In genomic region chr10:65555192-65555591, GRCh38 we compare ENCODE assay signal across 2 cellular contexts.
TF ChIP-seq lines count a peak whose summit lies in the region.

No MANE protein-coding gene starts in this region.

TF ChIP-seq in H1, 55 proteins besides CTCF, POLR2A, EP300 and RAD21:
- TF ChIP-seq CREB1 (IDR thresholded peaks at IDR 0.05) = no peak
- no peak for TF ChIP-seq EZH2 (IDR thresholded peaks at IDR 0.05; ENCODE audit: low read depth, low read length, severe bottlenecking)
- TF ChIP-seq GTF2F1 (IDR thresholded peaks at IDR 0.05; ENCODE audit: borderline replicate concordance, low read depth, low read length) = no peak
- no peak for TF ChIP-seq SAP30 (IDR thresholded peaks at IDR 0.05; ENCODE audit: insufficient read depth, insufficient replicate concordance, low read length)
- no peak for TF ChIP-seq SIN3A (conservative IDR thresholded peaks at IDR 0.05 in 1 of 2, IDR thresholded peaks at IDR 0.05 in 1 of 2; ENCODE audit: low read depth in 1 of 2, low read length in 2 of 2)
- TF ChIP-seq JUN (IDR thresholded peaks at IDR 0.05; ENCODE audit: low read depth, low read length) = no peak
- no peak for TF ChIP-seq SP2 (IDR thresholded peaks at IDR 0.05; ENCODE audit: low read length)
- no peak for TF ChIP-seq HDAC6 (IDR thresholded peaks at IDR 0.05; ENCODE audit: low read depth, low read length)
- TF ChIP-seq ATF3 (IDR thresholded peaks at IDR 0.05; ENCODE audit: insufficient read depth, low read depth, low read length) = no peak
- no peak for TF ChIP-seq KDM4A (IDR thresholded peaks at IDR 0.05; ENCODE audit: low read depth, low read length, severe bottlenecking)
- TF ChIP-seq RBBP5 (IDR thresholded peaks at IDR 0.05; ENCODE audit: borderline replicate concordance, low read depth, low read length) = no peak
- TF ChIP-seq CHD1 (IDR thresholded peaks at IDR 0.05; ENCODE audit: low read depth, low read length) = no peak
- TF ChIP-seq, protein P1, sequence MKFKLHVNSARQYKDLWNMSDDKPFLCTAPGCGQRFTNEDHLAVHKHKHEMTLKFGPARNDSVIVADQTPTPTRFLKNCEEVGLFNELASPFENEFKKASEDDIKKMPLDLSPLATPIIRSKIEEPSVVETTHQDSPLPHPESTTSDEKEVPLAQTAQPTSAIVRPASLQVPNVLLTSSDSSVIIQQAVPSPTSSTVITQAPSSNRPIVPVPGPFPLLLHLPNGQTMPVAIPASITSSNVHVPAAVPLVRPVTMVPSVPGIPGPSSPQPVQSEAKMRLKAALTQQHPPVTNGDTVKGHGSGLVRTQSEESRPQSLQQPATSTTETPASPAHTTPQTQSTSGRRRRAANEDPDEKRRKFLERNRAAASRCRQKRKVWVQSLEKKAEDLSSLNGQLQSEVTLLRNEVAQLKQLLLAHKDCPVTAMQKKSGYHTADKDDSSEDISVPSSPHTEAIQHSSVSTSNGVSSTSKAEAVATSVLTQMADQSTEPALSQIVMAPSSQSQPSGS (IDR thresholded peaks at IDR 0.05; ENCODE audit: low read length) = no peak
- TF ChIP-seq, protein P2, sequence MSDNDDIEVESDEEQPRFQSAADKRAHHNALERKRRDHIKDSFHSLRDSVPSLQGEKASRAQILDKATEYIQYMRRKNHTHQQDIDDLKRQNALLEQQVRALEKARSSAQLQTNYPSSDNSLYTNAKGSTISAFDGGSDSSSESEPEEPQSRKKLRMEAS (IDR thresholded peaks at IDR 0.05) = no peak
- TF ChIP-seq TEAD4 (IDR thresholded peaks at IDR 0.05; ENCODE audit: low read depth, low read length) = no peak
- TF ChIP-seq CEBPB (IDR thresholded peaks at IDR 0.05; ENCODE audit: low read depth, low read length) = no peak
- TF ChIP-seq SP1 (IDR thresholded peaks at IDR 0.05; ENCODE audit: low read depth, low read length) = no peak
- TF ChIP-seq TAF7 (optimal IDR thresholded peaks at IDR 0.05; ENCODE audit: borderline replicate concordance, low read depth, low read length) = no peak
- no peak for TF ChIP-seq GABPA (IDR thresholded peaks at IDR 0.05; ENCODE audit: borderline replicate concordance, insufficient read depth, low read length)

TF ChIP-seq in GM12891, 5 proteins besides CTCF, POLR2A, EP300 and RAD21:
- TF ChIP-seq TAF1 (IDR thresholded peaks at IDR 0.05; ENCODE audit: low read depth, low read length) (no peak), POLR2AphosphoS5 (IDR thresholded peaks at IDR 0.05; ENCODE audit: low read depth, low read length) (no peak), PAX5 (IDR thresholded peaks at IDR 0.05; ENCODE audit: insufficient read depth, low read length, severe bottlenecking) (no peak), POU2F2 (IDR thresholded peaks at IDR 0.05; ENCODE audit: low read depth, low read length) (no peak)
